In the genomic region with DNA sequence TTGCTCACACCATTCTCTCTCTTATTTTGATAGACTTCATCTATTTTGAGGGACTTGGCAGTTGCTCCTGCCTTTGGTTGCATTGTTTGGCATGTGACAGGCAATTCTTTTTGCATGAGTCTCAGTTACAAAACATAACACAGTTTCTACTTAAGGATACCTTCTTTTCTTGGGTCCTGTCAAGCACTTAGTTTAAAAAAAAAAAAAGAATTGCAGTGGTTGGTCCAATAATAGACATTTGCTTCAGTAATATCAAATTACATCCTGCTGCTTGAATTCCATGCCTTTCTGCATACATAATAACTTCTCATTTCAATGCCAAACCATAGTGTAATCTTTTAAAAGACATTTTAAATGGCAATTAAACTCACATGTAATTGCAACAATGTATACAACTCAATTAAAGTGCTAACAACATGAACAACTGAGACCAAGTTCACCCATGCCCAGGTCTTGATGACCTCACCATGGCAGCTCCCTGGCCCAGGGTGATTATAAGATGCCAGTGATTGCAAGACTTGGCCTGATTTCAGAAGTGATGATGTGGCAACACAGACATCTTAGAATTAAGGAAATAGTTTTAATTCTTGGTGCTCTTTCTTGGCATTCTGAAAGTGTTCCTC, we compare ENCODE assay signal across 12 cellular contexts. TPM values are rescaled to one million over a fixed set of nuclear protein-coding genes. Genes with fewer than 3 reads are reported as not detected.
DNase-seq lines count a peak whose midpoint lies in the region.
"Had no signal": no experiment of that assay in that cellular context is flagged by ENCODE, and none has a peak within 500 bp of the region (broad histone marks: within the 10 kb centered on the region; RNA-seq: fewer than 3 reads in every experiment).

No MANE protein-coding gene starts in this region.

- in situ Hi-C loops in ACHN (cut with HindIII; ENCODE audit: low pct_ligation_motif_present, low pct_unique_long_range_greater_than_20kb, low sequenced_read_pairs): no loop called here

- H3K4me3 ChIP-seq in H7 (ENCODE audit: insufficient read depth, low read depth, low read length): no peak overlapping the region
- H3K4me3 ChIP-seq: cardiac muscle cell had no signal

- no peaks in the 10 kb centered on the region for H3K36me3 ChIP-seq in H7 (replicated peaks; ENCODE audit: control insufficient read depth, insufficient read depth, low read length)
- H3K36me3 ChIP-seq: cardiac muscle cell had no signal

- DNase-seq in ACHN (peak; percentile 50), HT1080 (ENCODE audit: low read depth) (peak; percentile 84), astrocyte of the hippocampus (ENCODE audit: low read depth, low spot score) (peak; percentile 94), kidney tubule cell (ENCODE audit: low spot score) (peak; percentile 82), amygdala (lab: John Stamatoyannopoulos, UW) (no peak), NCI-H1092 treated with DMSO at 0.1 percent for 48 hours (lab: John Stamatoyannopoulos, UW) (no peak), DMS114 treated with DMSO at 0.1 percent for 48 hours (lab: John Stamatoyannopoulos, UW; ENCODE audit: unreplicated experiment) (no peak), H7 (no peak)
- DNase-seq: activated CD4-positive, CD25-positive, alpha-beta regulatory T cell treated with anti-CD3 and anti-CD28 coated beads, Interleukin-2, amount 50 U/mL, for 72 hours had no signal

- peaks cover 8% of the 10 kb centered on the region for H3K27me3 ChIP-seq in H7 (ENCODE audit: control insufficient read depth, insufficient read depth, low read length)

RNA-seq across cellular contexts. Expression of gene PLET1, which starts 32.2 kb away (rescaled TPM):
- not detected in 2 replicates for total RNA-seq in HT1080 (2014; rRNA removed; shearing (Covaris generic))
- not detected in 2 replicates for polyA plus RNA-seq in HT1080 (2015; cell fraction: cytosol; rRNA removed)
- not detected in 2 replicates for polyA plus RNA-seq in HT1080 (2015; cell fraction: nucleus; rRNA removed)
- total RNA-seq in H7 (2014; rRNA removed; shearing (Covaris generic)): not detected in 2 replicates
- total RNA-seq: cardiac muscle cell, G401, mononuclear cell had no signal
- polyA plus RNA-seq: cardiac muscle cell had no signal

Comparison
In these comparisons a context has a peak if more than half of its experiments do, and no peak if none do; other contexts are left out.
1. DNase-seq: peak in ACHN (single experiment), HT1080 (single experiment), astrocyte of the hippocampus (single experiment) and kidney tubule cell (single experiment); none in amygdala (0 of 56), NCI-H1092 treated with DMSO at 0.1 percent for 48 hours (single experiment), DMS114 treated with DMSO at 0.1 percent for 48 hours (single experiment) and H7 (single experiment).